Comparison of ENCODE assay signal across 19 cellular contexts in genomic region chr10:101073631-101074030, GRCh38. TPM values are rescaled to one million over a fixed set of nuclear protein-coding genes. Genes with fewer than 3 reads are reported as not detected.
"Had no signal": no experiment of that assay in that cellular context is flagged by ENCODE, and none has a peak within 500 bp of the region (broad histone marks: within the 10 kb centered on the region; RNA-seq: fewer than 3 reads in every experiment).

No MANE protein-coding gene starts in this region.

- H3K4me3 Mint-ChIP-seq: activated naive CD4-positive, alpha-beta T cell treated with anti-CD3 and anti-CD28 coated beads for 36 hours; effector memory CD8-positive, alpha-beta T cell; nephron; stimulated activated naive CD8-positive, alpha-beta T cell treated with anti-CD3 and anti-CD28 coated beads, Interleukin-15, amount 100 ng/mL, for 72 hours had no signal

- H3K27ac ChIP-seq: coronary artery, hepatocyte, pancreas, testis, upper lobe of right lung had no signal

- H3K4me3 ChIP-seq: coronary artery, hepatocyte, pancreas, testis, upper lobe of right lung had no signal

- H3K9me3 ChIP-seq: pancreas, testis, upper lobe of right lung had no signal

- H3K4me2 ChIP-seq: hepatocyte had no signal

- DNase-seq: activated CD4-positive, alpha-beta T cell treated with anti-CD3 and anti-CD28 coated beads for 48 hours; activated CD8-positive, alpha-beta memory T cell treated with anti-CD3 and anti-CD28 coated beads for 24 hours; activated naive CD4-positive, alpha-beta T cell treated with anti-CD3 and anti-CD28 coated beads for 36 hours; effector memory CD8-positive, alpha-beta T cell; erythroblast; left colon; pancreas; retina; stimulated activated CD4-positive, alpha-beta T cell treated with anti-CD3 and anti-CD28 coated beads, Interleukin-4, amount 100 ng/mL, for 4 hours; stimulated activated naive CD8-positive, alpha-beta T cell treated with anti-CD3 and anti-CD28 coated beads, Interleukin-15, amount 100 ng/mL, for 72 hours; T-helper 1 cell; testis; upper lobe of right lung had no signal

- H2AFZ ChIP-seq: hepatocyte had no signal

- H3K27ac Mint-ChIP-seq: activated naive CD4-positive, alpha-beta T cell treated with anti-CD3 and anti-CD28 coated beads for 36 hours; effector memory CD8-positive, alpha-beta T cell; stimulated activated naive CD8-positive, alpha-beta T cell treated with anti-CD3 and anti-CD28 coated beads, Interleukin-15, amount 100 ng/mL, for 72 hours had no signal

- H3K27me3 ChIP-seq: pancreas, testis had no signal

- H3K4me1 ChIP-seq: pancreas, testis had no signal

- H3K9me3 Mint-ChIP-seq: activated naive CD4-positive, alpha-beta T cell treated with anti-CD3 and anti-CD28 coated beads for 36 hours; effector memory CD8-positive, alpha-beta T cell; nephron; stimulated activated naive CD8-positive, alpha-beta T cell treated with anti-CD3 and anti-CD28 coated beads, Interleukin-15, amount 100 ng/mL, for 72 hours had no signal

- H3K79me2 ChIP-seq: hepatocyte had no signal

- ATAC-seq: effector memory CD8-positive, alpha-beta T cell; pancreas; stimulated activated naive CD8-positive, alpha-beta T cell treated with anti-CD3 and anti-CD28 coated beads, Interleukin-15, amount 100 ng/mL, for 72 hours; upper lobe of right lung had no signal

- H3K36me3 ChIP-seq: pancreas, upper lobe of right lung had no signal

RNA-seq across cellular contexts. Expression of gene TLX1, which starts 57.5 kb away (rescaled TPM):
- total RNA-seq: activated naive CD4-positive, alpha-beta T cell treated with anti-CD3 and anti-CD28 coated beads for 36 hours; astrocyte; hepatocyte; mucosa of gallbladder; pancreas; skeletal muscle tissue; upper lobe of right lung had no signal
